Comparison of ENCODE assay signal across 1 cellular context in genomic region chr17:47280072-47280811, GRCh38.
TF ChIP-seq lines count a peak whose summit lies in the region.

No MANE protein-coding gene starts in this region.

TF ChIP-seq in H1, 55 proteins besides CTCF, POLR2A, EP300 and RAD21:
- TF ChIP-seq NANOG (IDR thresholded peaks at IDR 0.05; ENCODE audit: insufficient read depth, low read depth, low read length, poor library complexity, severe bottlenecking) (no peak), PHF8 (conservative IDR thresholded peaks at IDR 0.05; ENCODE audit: low read depth, low read length) (no peak), BRCA1 (IDR thresholded peaks at IDR 0.05; ENCODE audit: low read depth, low read length) (no peak), RBBP5 (IDR thresholded peaks at IDR 0.05; ENCODE audit: borderline replicate concordance, low read depth, low read length) (no peak), TEAD4 (IDR thresholded peaks at IDR 0.05; ENCODE audit: low read depth, low read length) (no peak), EGR1 (IDR thresholded peaks at IDR 0.05; ENCODE audit: borderline replicate concordance, low read depth, low read length) (no peak), MAX (IDR thresholded peaks at IDR 0.05) (no peak), TAF7 (optimal IDR thresholded peaks at IDR 0.05; ENCODE audit: borderline replicate concordance, low read depth, low read length) (no peak), BACH1 (IDR thresholded peaks at IDR 0.05; ENCODE audit: low read length) (no peak), ZNF274 (IDR thresholded peaks at IDR 0.05; ENCODE audit: borderline replicate concordance, extremely low read depth, low read length) (no peak), SP2 (IDR thresholded peaks at IDR 0.05; ENCODE audit: low read length) (no peak), JUN (IDR thresholded peaks at IDR 0.05; ENCODE audit: low read depth, low read length) (no peak), TAF1 (IDR thresholded peaks at IDR 0.05; ENCODE audit: low read depth, low read length) (no peak), USF2 (IDR thresholded peaks at IDR 0.05; ENCODE audit: low read length) (no peak), GTF2F1 (IDR thresholded peaks at IDR 0.05; ENCODE audit: borderline replicate concordance, low read depth, low read length) (no peak)
